8 cellular contexts compared by ENCODE assay signal in the genomic region with DNA sequence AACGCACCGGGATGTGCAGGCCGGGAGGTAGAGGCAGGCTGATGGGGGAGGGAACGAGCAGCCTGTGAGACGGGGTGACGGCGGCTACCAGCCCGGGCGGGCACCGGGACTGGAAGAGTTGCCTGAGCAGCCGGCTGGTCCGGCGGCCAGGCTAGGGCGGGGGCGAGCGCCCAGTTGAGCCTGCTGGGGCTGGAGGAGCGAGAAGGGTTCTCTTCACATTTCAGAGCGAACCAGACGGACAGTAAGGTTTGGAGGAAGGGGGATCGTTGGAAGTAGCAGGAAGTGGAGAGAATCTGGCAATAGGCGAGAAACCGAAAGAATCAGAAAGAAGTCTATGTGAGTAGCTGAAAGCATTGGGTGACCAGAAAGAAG. TPM values are rescaled to one million over a fixed set of nuclear protein-coding genes. Genes with fewer than 3 reads are reported as not detected.
DNase-seq lines count a peak whose midpoint lies in the region; ATAC-seq and TF ChIP-seq lines count a peak whose summit lies in the region.
"Not testable (repeated sequence)": the region's sequence is repeated elsewhere in the genome, so short reads cannot be mapped to it uniquely, and the experiment has no call there.

No MANE protein-coding gene starts in this region.

- CTCF ChIA-PET in PC-9 (lab: Charles Lee) = not testable (repeated sequence)

- peak overlapping the region; percentile 64 for H3K27ac ChIP-seq in PC-9
- not testable (repeated sequence) for H3K27ac ChIP-seq in aorta (ENCODE audit: low read depth in 1 of 2, low read length in 2 of 2)

- H4K20me1 ChIP-seq in PC-9 (ENCODE audit: insufficient read depth) = not testable (repeated sequence)

- H3K4me3 Mint-ChIP-seq in activated T-helper 17 cell treated with anti-CD3 and anti-CD28 coated beads, Interleukin-2, amount 50 U/mL, for 72 hours = peak overlapping the region; percentile 94
- H3K4me3 Mint-ChIP-seq in endothelial cell (ENCODE audit: unreplicated experiment) = peak overlapping the region; percentile 98
- H3K4me3 Mint-ChIP-seq in progenitor cell of endocrine pancreas (ENCODE audit: low read depth) = peak overlapping the region; percentile 83

- intact Hi-C loops in PC-9 (cut with micrococcal nuclease; ENCODE audit: unreplicated experiment); aorta (cut with DNase I): not testable (repeated sequence)

- H3K27me3 Mint-ChIP-seq in activated T-helper 17 cell treated with anti-CD3 and anti-CD28 coated beads, Interleukin-2, amount 50 U/mL, for 72 hours; endothelial cell (ENCODE audit: unreplicated experiment); progenitor cell of endocrine pancreas: not testable (repeated sequence)

- H3F3A ChIP-seq in PC-9 (ENCODE audit: insufficient read depth, low read depth) = not testable (repeated sequence)

- H3K4me1 ChIP-seq in PC-9 (replicated peaks; ENCODE audit: insufficient read depth) = peaks cover 13% of the 10 kb centered on the region; the same call in 1 of the 2 replicates
- H3K4me1 ChIP-seq in aorta (ENCODE audit: control insufficient read depth in 1 of 2, insufficient read depth in 2 of 2, low read length in 2 of 2) = not testable (repeated sequence)

- peak overlapping the region; percentile 82 for H3K4me2 ChIP-seq in PC-9

- POLR2A ChIA-PET in PC-9 (lab: Charles Lee; ENCODE audit: unreplicated experiment) = not testable (repeated sequence)

- H3K9me3 ChIP-seq in PC-9 (ENCODE audit: insufficient read depth, low read depth); aorta (ENCODE audit: control insufficient read depth, low read length): not testable (repeated sequence)

- 0% methylated on average over 9 to 12 of the region's 22 CpGs for WGBS in aorta, 2 donors

- DNase-seq in PC-9; progenitor cell of endocrine pancreas (ENCODE audit: low spot score, unreplicated experiment); aorta: not testable (repeated sequence)
- DNase-seq in endothelial cell (ENCODE audit: low spot score) (peak; percentile 11), left kidney (ENCODE audit: low read depth, low spot score) (peak; percentile 49)

- peaks cover 27% of the 10 kb centered on the region for H3K36me3 Mint-ChIP-seq in activated T-helper 17 cell treated with anti-CD3 and anti-CD28 coated beads, Interleukin-2, amount 50 U/mL, for 72 hours (ENCODE audit: low read depth)
- not testable (repeated sequence) for H3K36me3 Mint-ChIP-seq in endothelial cell (ENCODE audit: low read depth, unreplicated experiment); progenitor cell of endocrine pancreas (ENCODE audit: insufficient read depth)

- H3K27ac Mint-ChIP-seq in activated T-helper 17 cell treated with anti-CD3 and anti-CD28 coated beads, Interleukin-2, amount 50 U/mL, for 72 hours = peak overlapping the region; percentile 94
- H3K27ac Mint-ChIP-seq in endothelial cell (ENCODE audit: unreplicated experiment) (peak overlapping the region; percentile 98), progenitor cell of endocrine pancreas (peak overlapping the region; percentile 96)

- peak overlapping the region; percentile 85 for H2AFZ ChIP-seq in PC-9

- not testable (repeated sequence) for H3K27me3 ChIP-seq in PC-9 (ENCODE audit: insufficient read depth, low read depth); aorta (ENCODE audit: control insufficient read depth in 1 of 2, insufficient read depth in 2 of 2, low read length in 1 of 2)

- H3K4me1 Mint-ChIP-seq in activated T-helper 17 cell treated with anti-CD3 and anti-CD28 coated beads, Interleukin-2, amount 50 U/mL, for 72 hours = not testable (repeated sequence)
- H3K4me1 Mint-ChIP-seq in endothelial cell (ENCODE audit: unreplicated experiment) (peaks cover 11% of the 10 kb centered on the region), progenitor cell of endocrine pancreas (ENCODE audit: low read depth) (peaks cover 14% of the 10 kb centered on the region)

- H3K79me2 ChIP-seq in PC-9 (ENCODE audit: low read depth) = peaks cover 43% of the 10 kb centered on the region

- H3K36me3 ChIP-seq in PC-9 (ENCODE audit: low read depth); aorta (ENCODE audit: control insufficient read depth in 1 of 2, insufficient read depth in 2 of 2, low read length in 1 of 2): not testable (repeated sequence)

- TF ChIP-seq CTCF in GM12875 (IDR thresholded peaks at IDR 0.05; ENCODE audit: borderline replicate concordance, insufficient read depth, low read depth, low read length); PC-9 (conservative IDR thresholded peaks at IDR 0.05); endothelial cell (IDR thresholded peaks at IDR 0.05; ENCODE audit: unreplicated experiment); progenitor cell of endocrine pancreas (IDR thresholded peaks at IDR 0.05; ENCODE audit: unreplicated experiment): not testable (repeated sequence)

- H3K4me3 ChIP-seq in GM12875 (ENCODE audit: low read depth, low read length) (peak overlapping the region; percentile 60), PC-9 (peak overlapping the region; percentile 91), aorta (ENCODE audit: low read length in 2 of 2) (peak overlapping the region; percentile 39 to 48)

- H3K9me3 Mint-ChIP-seq in activated T-helper 17 cell treated with anti-CD3 and anti-CD28 coated beads, Interleukin-2, amount 50 U/mL, for 72 hours; endothelial cell (ENCODE audit: unreplicated experiment); progenitor cell of endocrine pancreas (ENCODE audit: low read depth): not testable (repeated sequence)

- peak; percentile 6 for ATAC-seq in HG02678 (IDR thresholded peaks at IDR 0.05; ENCODE audit: unreplicated experiment)
- peak; percentile 6 for ATAC-seq in activated T-helper 17 cell treated with anti-CD3 and anti-CD28 coated beads, Interleukin-2, amount 50 U/mL, for 72 hours (replicated peaks)
- not testable (repeated sequence) for ATAC-seq in aorta (ENCODE audit: low FRiP score)

- not testable (repeated sequence) for BruUV-seq in PC-9 (replicated peaks; lab: Mats Ljungman, UMichigan)

- H3K9me2 ChIP-seq in PC-9 (ENCODE audit: insufficient read depth) = not testable (repeated sequence)

RNA-seq across cellular contexts. Expression of gene GOLGA8H, which starts 22.4 kb away (rescaled TPM):
- total RNA-seq in PC-9 (2021) = not detected in 2 replicates
- total RNA-seq in activated T-helper 17 cell treated with anti-CD3 and anti-CD28 coated beads, Interleukin-2, amount 50 U/mL, for 72 hours = not detected
- 0.59 TPM for total RNA-seq in endothelial cell (ENCODE audit: unreplicated experiment)
- total RNA-seq in progenitor cell of endocrine pancreas = 0.27 and 0.34 TPM in 2 replicates
- 1 to 10 TPM; 1.3 to 6.5 TPM for total RNA-seq in aorta
- 1 to 10 TPM; 2.8 to 2.9 TPM for polyA plus RNA-seq in aorta
